Comparison of ENCODE assay signal across 1 cellular context in the genomic region with DNA sequence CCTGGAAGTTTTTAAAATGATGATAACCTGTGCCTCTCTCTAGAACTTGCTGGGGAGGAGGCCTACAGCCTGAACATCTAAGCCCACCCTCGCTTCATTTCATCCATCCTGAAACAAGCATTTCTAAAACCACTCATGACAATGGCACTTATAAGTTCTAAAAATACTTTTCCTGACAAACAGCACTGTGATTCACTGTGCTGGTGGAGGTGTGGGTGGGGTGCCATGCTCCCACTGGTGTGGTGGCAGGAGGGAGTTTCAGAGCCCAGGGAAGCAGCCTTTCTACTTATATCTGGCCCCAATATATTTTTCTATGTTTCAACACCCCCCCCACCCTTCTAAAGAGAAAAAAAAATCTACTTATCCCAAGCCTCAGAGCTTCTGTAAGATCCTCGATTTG.
TF ChIP-seq lines count a peak whose summit lies in the region.

No MANE protein-coding gene starts in this region.

TF ChIP-seq in SK-N-SH treated with all-trans-retinoic acid at 6 μM for 48 hours, 23 proteins besides CTCF, POLR2A, EP300 and RAD21 (continued from another document):
- TF ChIP-seq, protein P1, sequence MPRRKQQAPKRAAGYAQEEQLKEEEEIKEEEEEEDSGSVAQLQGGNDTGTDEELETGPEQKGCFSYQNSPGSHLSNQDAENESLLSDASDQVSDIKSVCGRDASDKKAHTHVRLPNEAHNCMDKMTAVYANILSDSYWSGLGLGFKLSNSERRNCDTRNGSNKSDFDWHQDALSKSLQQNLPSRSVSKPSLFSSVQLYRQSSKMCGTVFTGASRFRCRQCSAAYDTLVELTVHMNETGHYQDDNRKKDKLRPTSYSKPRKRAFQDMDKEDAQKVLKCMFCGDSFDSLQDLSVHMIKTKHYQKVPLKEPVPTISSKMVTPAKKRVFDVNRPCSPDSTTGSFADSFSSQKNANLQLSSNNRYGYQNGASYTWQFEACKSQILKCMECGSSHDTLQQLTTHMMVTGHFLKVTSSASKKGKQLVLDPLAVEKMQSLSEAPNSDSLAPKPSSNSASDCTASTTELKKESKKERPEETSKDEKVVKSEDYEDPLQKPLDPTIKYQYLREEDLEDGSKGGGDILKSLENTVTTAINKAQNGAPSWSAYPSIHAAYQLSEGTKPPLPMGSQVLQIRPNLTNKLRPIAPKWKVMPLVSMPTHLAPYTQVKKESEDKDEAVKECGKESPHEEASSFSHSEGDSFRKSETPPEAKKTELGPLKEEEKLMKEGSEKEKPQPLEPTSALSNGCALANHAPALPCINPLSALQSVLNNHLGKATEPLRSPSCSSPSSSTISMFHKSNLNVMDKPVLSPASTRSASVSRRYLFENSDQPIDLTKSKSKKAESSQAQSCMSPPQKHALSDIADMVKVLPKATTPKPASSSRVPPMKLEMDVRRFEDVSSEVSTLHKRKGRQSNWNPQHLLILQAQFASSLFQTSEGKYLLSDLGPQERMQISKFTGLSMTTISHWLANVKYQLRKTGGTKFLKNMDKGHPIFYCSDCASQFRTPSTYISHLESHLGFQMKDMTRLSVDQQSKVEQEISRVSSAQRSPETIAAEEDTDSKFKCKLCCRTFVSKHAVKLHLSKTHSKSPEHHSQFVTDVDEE (CRISPR knock-in tag; IDR thresholded peaks at IDR 0.05): no peak
- TF ChIP-seq SNAI2 (CRISPR knock-in tag; IDR thresholded peaks at IDR 0.05): no peak
- TF ChIP-seq ZNF565 (CRISPR knock-in tag; conservative IDR thresholded peaks at IDR 0.05; ENCODE audit: low read depth): no peak
- TF ChIP-seq, protein P2, sequence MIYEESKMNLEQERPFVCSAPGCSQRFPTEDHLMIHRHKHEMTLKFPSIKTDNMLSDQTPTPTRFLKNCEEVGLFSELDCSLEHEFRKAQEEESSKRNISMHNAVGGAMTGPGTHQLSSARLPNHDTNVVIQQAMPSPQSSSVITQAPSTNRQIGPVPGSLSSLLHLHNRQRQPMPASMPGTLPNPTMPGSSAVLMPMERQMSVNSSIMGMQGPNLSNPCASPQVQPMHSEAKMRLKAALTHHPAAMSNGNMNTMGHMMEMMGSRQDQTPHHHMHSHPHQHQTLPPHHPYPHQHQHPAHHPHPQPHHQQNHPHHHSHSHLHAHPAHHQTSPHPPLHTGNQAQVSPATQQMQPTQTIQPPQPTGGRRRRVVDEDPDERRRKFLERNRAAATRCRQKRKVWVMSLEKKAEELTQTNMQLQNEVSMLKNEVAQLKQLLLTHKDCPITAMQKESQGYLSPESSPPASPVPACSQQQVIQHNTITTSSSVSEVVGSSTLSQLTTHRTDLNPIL (CRISPR knock-in tag; IDR thresholded peaks at IDR 0.05; ENCODE audit: low read depth): no peak
- no peak for TF ChIP-seq TCF4 (CRISPR knock-in tag; IDR thresholded peaks at IDR 0.05; ENCODE audit: borderline replicate concordance)
- TF ChIP-seq ZC3H10 (CRISPR knock-in tag; IDR thresholded peaks at IDR 0.05): no peak
- no peak for TF ChIP-seq PPARA (CRISPR knock-in tag; IDR thresholded peaks at IDR 0.05; ENCODE audit: borderline replicate concordance)
- TF ChIP-seq, protein P3, sequence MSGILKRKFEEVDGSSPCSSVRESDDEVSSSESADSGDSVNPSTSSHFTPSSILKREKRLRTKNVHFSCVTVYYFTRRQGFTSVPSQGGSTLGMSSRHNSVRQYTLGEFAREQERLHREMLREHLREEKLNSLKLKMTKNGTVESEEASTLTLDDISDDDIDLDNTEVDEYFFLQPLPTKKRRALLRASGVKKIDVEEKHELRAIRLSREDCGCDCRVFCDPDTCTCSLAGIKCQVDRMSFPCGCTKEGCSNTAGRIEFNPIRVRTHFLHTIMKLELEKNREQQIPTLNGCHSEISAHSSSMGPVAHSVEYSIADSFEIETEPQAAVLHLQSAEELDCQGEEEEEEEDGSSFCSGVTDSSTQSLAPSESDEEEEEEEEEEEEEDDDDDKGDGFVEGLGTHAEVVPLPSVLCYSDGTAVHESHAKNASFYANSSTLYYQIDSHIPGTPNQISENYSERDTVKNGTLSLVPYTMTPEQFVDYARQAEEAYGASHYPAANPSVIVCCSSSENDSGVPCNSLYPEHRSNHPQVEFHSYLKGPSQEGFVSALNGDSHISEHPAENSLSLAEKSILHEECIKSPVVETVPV (CRISPR knock-in tag; IDR thresholded peaks at IDR 0.05): no peak
